Comparison of ENCODE assay signal across 8 cellular contexts in the genomic region with DNA sequence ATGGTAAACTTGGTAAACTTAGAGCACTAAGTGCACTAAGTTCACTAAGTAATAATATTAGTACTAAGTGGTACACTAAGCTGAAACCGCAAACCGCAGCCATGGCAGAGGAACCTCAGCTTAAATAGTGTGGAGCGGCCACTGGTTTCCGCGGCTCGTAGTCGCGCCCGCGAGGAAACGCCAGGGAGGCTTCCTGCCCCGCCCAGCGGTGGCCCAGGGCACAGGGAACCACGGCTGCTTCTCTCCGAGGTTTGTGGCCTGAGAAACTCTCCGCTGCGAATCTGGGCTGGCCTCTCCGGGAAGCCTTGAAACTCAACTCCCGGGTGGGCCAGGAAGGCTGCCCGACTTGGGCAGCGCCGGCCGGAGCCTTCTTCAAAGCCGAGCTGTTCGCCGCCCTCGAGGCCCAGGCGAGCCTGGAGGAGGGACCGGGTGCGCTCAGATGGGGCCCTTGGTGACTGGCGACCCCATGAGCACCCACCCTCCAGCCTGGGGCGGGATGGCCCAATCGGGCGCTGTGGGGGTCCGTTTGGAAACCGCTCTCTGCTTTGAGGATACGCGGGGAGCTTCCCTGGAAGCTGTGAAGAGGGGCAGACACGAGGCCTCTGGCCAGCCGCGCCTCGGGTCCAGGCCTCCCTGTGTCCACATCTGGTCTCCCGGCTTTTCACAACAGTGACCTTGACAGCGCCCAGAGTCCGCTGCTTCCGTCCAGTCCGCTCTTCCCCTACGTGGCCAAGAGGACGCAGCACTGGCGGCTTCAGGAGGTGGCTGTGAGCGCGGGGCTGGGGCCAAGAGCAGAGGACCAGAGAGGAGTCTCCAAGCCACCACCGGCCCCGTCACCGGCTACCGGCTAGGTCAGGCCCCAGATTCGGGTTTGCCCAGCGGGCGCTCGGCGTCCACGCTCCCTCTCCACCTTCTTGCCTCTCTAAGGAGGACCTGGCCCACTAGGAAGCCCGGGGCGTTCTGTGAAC. TPM values are rescaled to one million over a fixed set of nuclear protein-coding genes. Genes with fewer than 3 reads are reported as not detected.
DNase-seq lines count a peak whose midpoint lies in the region; ATAC-seq and TF ChIP-seq lines count a peak whose summit lies in the region.

No MANE protein-coding gene starts in this region.

- intact Hi-C loops in OCI-LY7 (cut with micrococcal nuclease; ENCODE audit: unreplicated experiment), result no loop called here

- peaks cover 95% of the 10 kb centered on the region for H3K27me3 ChIP-seq in foreskin keratinocyte

- BruUV-seq in OCI-LY7 (replicated peaks; lab: Mats Ljungman, UMichigan), result no TSS peak

- peaks cover 87% of the 10 kb centered on the region for H3K27me3 Mint-ChIP-seq in activated CD4-positive, alpha-beta memory T cell treated with anti-CD3 and anti-CD28 coated beads, Interleukin-2, amount 10 ng/mL, durations not matched to agents 7 days and 5 days

- no peaks in the 10 kb centered on the region for H3K9me3 ChIP-seq in OCI-LY7 (ENCODE audit: low read length)

- ATAC-seq in foreskin keratinocyte (peak; percentile 18), GM19023 (IDR thresholded peaks at IDR 0.05; ENCODE audit: unreplicated experiment) (no peak)

- no peaks in the 10 kb centered on the region for H3K4me1 ChIP-seq in foreskin keratinocyte
- no peaks in the 10 kb centered on the region for H3K4me1 ChIP-seq in OCI-LY7 (ENCODE audit: insufficient read depth, low read length, poor library complexity, severe bottlenecking)

- no peak overlapping the region for H3K27ac Mint-ChIP-seq in activated CD4-positive, alpha-beta memory T cell treated with anti-CD3 and anti-CD28 coated beads, Interleukin-2, amount 10 ng/mL, durations not matched to agents 7 days and 5 days

- no peak overlapping the region for H3K4me2 ChIP-seq in OCI-LY7 (ENCODE audit: low read length)

- H3K79me2 ChIP-seq in OCI-LY7 (ENCODE audit: insufficient read depth, low read depth, low read length), result no peaks in the 10 kb centered on the region

- POLR2A ChIA-PET in activated CD4-positive, alpha-beta memory T cell treated with anti-CD3 and anti-CD28 coated beads, Interleukin-2, amount 10 ng/mL, durations not matched to agents 7 days and 5 days (lab: Charles Lee), result interaction anchor here (1.3 to 3.2 kb wide), 6 partner anchors 12 to 183 kb away, joined by 3 to 27 read pairs (median 6); partner anchors contain the start of gene C6orf136
- POLR2A ChIA-PET in OCI-LY7 (lab: Charles Lee), result interaction anchor here (0.6 kb wide), 1 partner anchor 307 kb away, joined by 3 read pairs; no protein-coding TSS in a partner anchor

- H3K9me3 Mint-ChIP-seq in activated CD4-positive, alpha-beta memory T cell treated with anti-CD3 and anti-CD28 coated beads, Interleukin-2, amount 10 ng/mL, durations not matched to agents 7 days and 5 days, result peaks cover 9% of the 10 kb centered on the region

- no peak overlapping the region for H2AFZ ChIP-seq in OCI-LY7 (ENCODE audit: low read length)

- H3K4me3 Mint-ChIP-seq in activated CD4-positive, alpha-beta memory T cell treated with anti-CD3 and anti-CD28 coated beads, Interleukin-2, amount 10 ng/mL, durations not matched to agents 7 days and 5 days, result no peak overlapping the region

- TF ChIP-seq CTCF in foreskin keratinocyte (conservative IDR thresholded peaks at IDR 0.05) (no peak), OCI-LY7 (conservative IDR thresholded peaks at IDR 0.05; ENCODE audit: low read length) (no peak)

- DNase-seq in Kasumi-1 (lab: John Stamatoyannopoulos, UW) (peak; percentile 14 to 25), foreskin keratinocyte (no peak), SHP77 treated with DMSO at 0.1 percent for 48 hours (lab: John Stamatoyannopoulos, UW) (no peak), OCI-LY7 (ENCODE audit: low spot score) (no peak), GM19238 (ENCODE audit: insufficient read length, low spot score) (no peak)
- peak; percentile 83 for DNase-seq in activated CD4-positive, alpha-beta memory T cell treated with anti-CD3 and anti-CD28 coated beads, Interleukin-2, amount 10 ng/mL, durations not matched to agents 7 days and 5 days
- peak; percentile 34 for DNase-seq in stimulated activated CD8-positive, alpha-beta memory T cell treated with anti-CD3 and anti-CD28 coated beads, Interleukin-15, amount 100 ng/mL, for 1 hour (ENCODE audit: low read depth)

- no peaks in the 10 kb centered on the region for H4K20me1 ChIP-seq in OCI-LY7 (ENCODE audit: insufficient read depth, low read length)

- CTCF ChIA-PET in activated CD4-positive, alpha-beta memory T cell treated with anti-CD3 and anti-CD28 coated beads, Interleukin-2, amount 10 ng/mL, durations not matched to agents 7 days and 5 days (lab: Charles Lee), result interaction anchor here (0.6 to 3.7 kb wide), 6 partner anchors 8 to 325 kb away, joined by 3 to 18 read pairs (median 3); no protein-coding TSS in a partner anchor
- CTCF ChIA-PET in OCI-LY7 (lab: Charles Lee; ENCODE audit: unreplicated experiment), result interaction anchor here (0.6 to 0.9 kb wide), 2 partner anchors 10 to 168 kb away, joined by 3 read pairs; no protein-coding TSS in a partner anchor

- H3K4me3 ChIP-seq in OCI-LY7 (ENCODE audit: low read depth, low read length, poor library complexity, severe bottlenecking), result no peak overlapping the region

- peaks cover 37% of the 10 kb centered on the region for H3K4me1 Mint-ChIP-seq in activated CD4-positive, alpha-beta memory T cell treated with anti-CD3 and anti-CD28 coated beads, Interleukin-2, amount 10 ng/mL, durations not matched to agents 7 days and 5 days

- H3K36me3 Mint-ChIP-seq in activated CD4-positive, alpha-beta memory T cell treated with anti-CD3 and anti-CD28 coated beads, Interleukin-2, amount 10 ng/mL, durations not matched to agents 7 days and 5 days (ENCODE audit: low read depth), result peaks cover 5% of the 10 kb centered on the region

- H3K27ac ChIP-seq in foreskin keratinocyte (no peak overlapping the region), OCI-LY7 (ENCODE audit: low read depth, low read length, poor library complexity, severe bottlenecking) (no peak overlapping the region)

- no peaks in the 10 kb centered on the region for H3K36me3 ChIP-seq in OCI-LY7 (ENCODE audit: insufficient read depth, low read length)

- no peaks in the 10 kb centered on the region for H3K9me2 ChIP-seq in OCI-LY7 (ENCODE audit: insufficient read depth, low read length)

RNA-seq across cellular contexts. Expression of gene HLA-E, which starts 25.4 kb away (rescaled TPM):
- 100 to 1,000 TPM; 757 to 767 TPM for total RNA-seq in activated CD4-positive, alpha-beta memory T cell treated with anti-CD3 and anti-CD28 coated beads, Interleukin-2, amount 10 ng/mL, durations not matched to agents 7 days and 5 days
- 123 and 142 TPM in 2 replicates for total RNA-seq in foreskin keratinocyte
- polyA plus RNA-seq in foreskin keratinocyte, result 131 and 143 TPM in 2 replicates
- 131 and 156 TPM in 2 replicates for total RNA-seq in OCI-LY7 (2014; rRNA removed; shearing (Covaris generic))
- 123 and 151 TPM in 2 replicates for total RNA-seq in OCI-LY7 (2022)

Comparison
In these comparisons a context has a peak if more than half of its experiments do, and no peak if none do; other contexts are left out.
1. DNase-seq: peak in Kasumi-1 (2 of 2), activated CD4-positive, alpha-beta memory T cell treated with anti-CD3 and anti-CD28 coated beads, Interleukin-2, amount 10 ng/mL, durations not matched to agents 7 days and 5 days (single experiment) and stimulated activated CD8-positive, alpha-beta memory T cell treated with anti-CD3 and anti-CD28 coated beads, Interleukin-15, amount 100 ng/mL, for 1 hour (single experiment); none in foreskin keratinocyte (0 of 2), SHP77 treated with DMSO at 0.1 percent for 48 hours (single experiment), OCI-LY7 (single experiment) and GM19238 (single experiment).